In genomic region chr21:36147891-36148290, GRCh38 we compare ENCODE assay signal across 32 cellular contexts.
"Had no signal": no experiment of that assay in that cellular context is flagged by ENCODE, and none has a peak within 500 bp of the region (broad histone marks: within the 10 kb centered on the region; RNA-seq: fewer than 3 reads in every experiment).

No MANE protein-coding gene starts in this region.

- DNase-seq: activated B cell treated with CpG ODN at 0.5 μM for 24 hours; activated CD4-positive, alpha-beta memory T cell treated with anti-CD3 and anti-CD28 coated beads for 36 hours; activated CD4-positive, alpha-beta T cell treated with anti-CD3 and anti-CD28 coated beads for 4 hours; activated CD4-positive, alpha-beta T cell treated with anti-CD3 and anti-CD28 coated beads, Interleukin-2, amount 10 ng/mL, durations not matched to agents 24 days and 14 days; activated CD4-positive, CD25-positive, alpha-beta regulatory T cell treated with anti-CD3 and anti-CD28 coated beads, Interleukin-2, amount 50 U/mL, for 72 hours; activated CD8-positive, alpha-beta memory T cell treated with anti-CD3 and anti-CD28 coated beads, Interleukin-2, amount 50 U/mL, for 4 hours; activated CD8-positive, alpha-beta T cell treated with anti-CD3 and anti-CD28 coated beads for 36 hours; activated effector memory CD4-positive, alpha-beta T cell treated with anti-CD3 and anti-CD28 coated beads, Interleukin-2, amount 50 U/mL, for 16 hours; activated gamma-delta T cell treated with Interleukin-2 at 50 U/mL for 16 hours; activated naive CD4-positive, alpha-beta T cell treated with anti-CD3 and anti-CD28 coated beads, Interleukin-2, amount 50 U/mL, for 16 hours; activated naive CD4-positive, alpha-beta T cell treated with Interleukin-2 at 50 U/mL for 16 hours; activated naive CD8-positive, alpha-beta T cell treated with anti-CD3 and anti-CD28 coated beads for 36 hours; activated T-cell treated with anti-CD3 and anti-CD28 coated beads for 4 hours; activated T-cell treated with anti-CD3 and anti-CD28 coated beads, Interleukin-2, amount 50 U/mL, for 1 hour; activated T-cell treated with anti-CD3 and anti-CD28 coated beads, Interleukin-2, amount 50 U/mL, for 4 hours; activated T-cell treated with anti-CD3 and anti-CD28 coated beads, Interleukin-2, amount 50 U/mL, for 72 hours; adrenal gland; amniotic stem cell; aorta; body of pancreas; brain microvascular endothelial cell; central memory CD4-positive, alpha-beta T cell; SW 1271; T-helper 1 cell; T-helper 2 cell; T-helper 9 cell had no signal

- H3K9me3 Mint-ChIP-seq: activated B cell treated with CpG ODN at 0.5 μM for 24 hours; activated CD4-positive, alpha-beta memory T cell treated with anti-CD3 and anti-CD28 coated beads for 36 hours; activated CD4-positive, alpha-beta T cell treated with anti-CD3 and anti-CD28 coated beads, Interleukin-2, amount 10 ng/mL, durations not matched to agents 24 days and 14 days; activated CD8-positive, alpha-beta T cell treated with anti-CD3 and anti-CD28 coated beads for 36 hours; activated naive CD4-positive, alpha-beta T cell treated with anti-CD3 and anti-CD28 coated beads, Interleukin-2, amount 50 U/mL, for 72 hours; activated naive CD8-positive, alpha-beta T cell treated with anti-CD3 and anti-CD28 coated beads for 36 hours; activated T-cell treated with anti-CD3 and anti-CD28 coated beads, Interleukin-2, amount 50 U/mL, for 4 hours; activated T-cell treated with anti-CD3 and anti-CD28 coated beads, Interleukin-2, amount 50 U/mL, for 72 hours; activated T-helper 1 cell treated with anti-CD3 and anti-CD28 coated beads, Interleukin-12 subunit alpha, Interleukin-12 subunit beta, Interleukin-2, Interleukin-4 antibody, amounts not matched to agents 30 ng/mL and 10 ng/mL and 1 ng/mL, durations not matched to agents 14 hours and 24 hours and 36 hours; activated T-helper 17 cell treated with anti-CD3 and anti-CD28 coated beads, Interleukin-2, amount 50 U/mL, for 72 hours; T-helper 1 cell treated with Interleukin-12 subunit alpha and Interleukin-12 subunit beta and Interleukin-4 antibody, amounts not matched to agents 30 μg/mL and 1 μg/mL, for 36 hours; T-helper 2 cell treated with Interferon-gamma antibody and Interleukin-4, amounts not matched to agents 5 μg/mL and 100 μg/mL, for 36 hours had no signal

- H3K4me3 ChIP-seq: adrenal gland, body of pancreas, breast epithelium had no signal

- H3K27me3 ChIP-seq: adrenal gland, body of pancreas, brain microvascular endothelial cell, breast epithelium had no signal

- H3K36me3 ChIP-seq: adrenal gland, brain microvascular endothelial cell, breast epithelium had no signal

- H3K9me3 ChIP-seq: adrenal gland, body of pancreas, breast epithelium had no signal

- H3K4me1 ChIP-seq: body of pancreas had no signal

- H3K27me3 Mint-ChIP-seq: activated B cell treated with CpG ODN at 0.5 μM for 24 hours; activated CD4-positive, alpha-beta memory T cell treated with anti-CD3 and anti-CD28 coated beads for 36 hours; activated CD8-positive, alpha-beta T cell treated with anti-CD3 and anti-CD28 coated beads for 36 hours; activated naive CD8-positive, alpha-beta T cell treated with anti-CD3 and anti-CD28 coated beads for 36 hours; activated T-helper 17 cell treated with anti-CD3 and anti-CD28 coated beads, Interleukin-2, amount 50 U/mL, for 72 hours had no signal

- H3K4me3 Mint-ChIP-seq: activated B cell treated with CpG ODN at 0.5 μM for 24 hours; activated CD4-positive, alpha-beta memory T cell treated with anti-CD3 and anti-CD28 coated beads for 36 hours; activated CD4-positive, alpha-beta T cell treated with anti-CD3 and anti-CD28 coated beads, Interleukin-2, amount 10 ng/mL, durations not matched to agents 24 days and 14 days; activated CD8-positive, alpha-beta T cell treated with anti-CD3 and anti-CD28 coated beads for 36 hours; activated naive CD8-positive, alpha-beta T cell treated with anti-CD3 and anti-CD28 coated beads for 36 hours; activated T-cell treated with anti-CD3 and anti-CD28 coated beads, Interleukin-2, amount 50 U/mL, for 4 hours; activated T-cell treated with anti-CD3 and anti-CD28 coated beads, Interleukin-2, amount 50 U/mL, for 72 hours; activated T-helper 1 cell treated with anti-CD3 and anti-CD28 coated beads, Interleukin-12 subunit alpha, Interleukin-12 subunit beta, Interleukin-2, Interleukin-4 antibody, amounts not matched to agents 30 ng/mL and 10 ng/mL and 1 ng/mL, durations not matched to agents 14 hours and 24 hours and 36 hours; activated T-helper 17 cell treated with anti-CD3 and anti-CD28 coated beads, Interleukin-2, amount 50 U/mL, for 72 hours; T-helper 1 cell treated with Interleukin-12 subunit alpha and Interleukin-12 subunit beta and Interleukin-4 antibody, amounts not matched to agents 30 μg/mL and 1 μg/mL, for 36 hours; T-helper 2 cell treated with Interferon-gamma antibody and Interleukin-4, amounts not matched to agents 5 μg/mL and 100 μg/mL, for 36 hours had no signal

- H3K27ac ChIP-seq: adrenal gland, body of pancreas, brain microvascular endothelial cell, breast epithelium had no signal

- H3K27ac Mint-ChIP-seq: activated B cell treated with CpG ODN at 0.5 μM for 24 hours; activated CD4-positive, alpha-beta memory T cell treated with anti-CD3 and anti-CD28 coated beads for 36 hours; activated CD4-positive, alpha-beta T cell treated with anti-CD3 and anti-CD28 coated beads, Interleukin-2, amount 10 ng/mL, durations not matched to agents 24 days and 14 days; activated CD8-positive, alpha-beta T cell treated with anti-CD3 and anti-CD28 coated beads for 36 hours; activated naive CD4-positive, alpha-beta T cell treated with anti-CD3 and anti-CD28 coated beads, Interleukin-2, amount 50 U/mL, for 72 hours; activated naive CD8-positive, alpha-beta T cell treated with anti-CD3 and anti-CD28 coated beads for 36 hours; activated T-cell treated with anti-CD3 and anti-CD28 coated beads, Interleukin-2, amount 50 U/mL, for 72 hours; activated T-helper 1 cell treated with anti-CD3 and anti-CD28 coated beads, Interleukin-12 subunit alpha, Interleukin-12 subunit beta, Interleukin-2, Interleukin-4 antibody, amounts not matched to agents 30 ng/mL and 10 ng/mL and 1 ng/mL, durations not matched to agents 14 hours and 24 hours and 36 hours; activated T-helper 17 cell treated with anti-CD3 and anti-CD28 coated beads, Interleukin-2, amount 50 U/mL, for 72 hours; T-helper 1 cell treated with Interleukin-12 subunit alpha and Interleukin-12 subunit beta and Interleukin-4 antibody, amounts not matched to agents 30 μg/mL and 1 μg/mL, for 36 hours; T-helper 2 cell treated with Interferon-gamma antibody and Interleukin-4, amounts not matched to agents 5 μg/mL and 100 μg/mL, for 36 hours had no signal

- H3K36me3 Mint-ChIP-seq: activated naive CD8-positive, alpha-beta T cell treated with anti-CD3 and anti-CD28 coated beads for 36 hours had no signal
